Comparison of ENCODE assay signal across 10 cellular contexts in genomic region chr15:99057697-99058420, GRCh38. TPM values are rescaled to one million over a fixed set of nuclear protein-coding genes. Genes with fewer than 3 reads are reported as not detected.
A peak's percentile ranks its signal among the peaks of the same experiment; 100 is the strongest.
DNase-seq lines count a peak whose midpoint lies in the region; ATAC-seq and TF ChIP-seq lines count a peak whose summit lies in the region.
"Had no signal": no experiment of that assay in that cellular context is flagged by ENCODE, and none has a peak within 500 bp of the region (broad histone marks: within the 10 kb centered on the region; RNA-seq: fewer than 3 reads in every experiment).

No MANE protein-coding gene starts in this region.

- H3K4me3 Mint-ChIP-seq in CD4-positive, alpha-beta memory T cell: peak overlapping the region; percentile 67 to 76 (median 70)
- peak overlapping the region; percentile 85 for H3K4me3 Mint-ChIP-seq in neural crest cell

- no peak for TF ChIP-seq CTCF in neural crest cell (conservative IDR thresholded peaks at IDR 0.05)

- ATAC-seq in HG02973 (IDR thresholded peaks at IDR 0.05; ENCODE audit: unreplicated experiment): no peak

- no peak overlapping the region for H3K4me3 ChIP-seq in CD4-positive, alpha-beta memory T cell (ENCODE audit: low read length in 2 of 2)
- H3K4me3 ChIP-seq in HUES48 (ENCODE audit: low read depth, low read length) (0 out of 2 replicates have a peak overlapping the region, but pooled peaks have one; percentile 62), MG63 (no peak overlapping the region)

- intact Hi-C loops in CD4-positive, alpha-beta memory T cell (cut with micrococcal nuclease): no loop called here

- H3K4me1 ChIP-seq in CD4-positive, alpha-beta memory T cell (ENCODE audit: insufficient read depth, low read length): peaks cover 8% of the 10 kb centered on the region
- 0 out of 2 replicates have a peak, but pooled peaks cover 2% of the 10 kb centered on the region for H3K4me1 ChIP-seq in HUES48 (ENCODE audit: control insufficient read depth, insufficient read depth, low read length)

- no peaks in the 10 kb centered on the region for H3K36me3 ChIP-seq in CD4-positive, alpha-beta memory T cell (ENCODE audit: insufficient read depth, low read length)
- no peaks in the 10 kb centered on the region for H3K36me3 ChIP-seq in HUES48 (ENCODE audit: control insufficient read depth, insufficient read depth, low read length)
- H3K36me3 ChIP-seq in MG63: no peaks in the 10 kb centered on the region

- CTCF ChIA-PET in CD4-positive, alpha-beta memory T cell (lab: Charles Lee; ENCODE audit: partially characterized antibody): interaction anchor here (0.9 to 7.9 kb wide), 9 partner anchors 8 to 538 kb away, joined by 3 to 66 read pairs (median 6); no protein-coding TSS in a partner anchor

- H3K9me3 ChIP-seq in CD4-positive, alpha-beta memory T cell (ENCODE audit: control insufficient read depth in 1 of 2, low read length in 2 of 2): no peaks in the 10 kb centered on the region
- H3K9me3 ChIP-seq in HUES48 (ENCODE audit: control insufficient read depth, insufficient read depth, low read length): no peaks in the 10 kb centered on the region
- no peaks in the 10 kb centered on the region for H3K9me3 ChIP-seq in MG63

- H3K9ac ChIP-seq in HUES48 (ENCODE audit: low read depth, low read length): no peak overlapping the region

- peaks cover 6% of the 10 kb centered on the region for H3K27me3 ChIP-seq in CD4-positive, alpha-beta memory T cell (ENCODE audit: insufficient read depth, low read length)
- H3K27me3 ChIP-seq in HUES48 (ENCODE audit: control insufficient read depth, insufficient read depth, low read length): no peaks in the 10 kb centered on the region
- no peaks in the 10 kb centered on the region for H3K27me3 ChIP-seq in MG63

- peak overlapping the region in 2 of 7 donors; percentile 4 to 41 for H3K27ac Mint-ChIP-seq in CD4-positive, alpha-beta memory T cell
- H3K27ac Mint-ChIP-seq in neural crest cell (ENCODE audit: unreplicated experiment): no peak overlapping the region

- no peak for DNase-seq in CD4-positive, alpha-beta memory T cell
- DNase-seq in dermis blood vessel endothelial cell (peak; percentile 78), neural crest cell (ENCODE audit: low read depth, low spot score) (no peak), NCI-H2196 (lab: John Stamatoyannopoulos, UW; ENCODE audit: unreplicated experiment) (no peak), NCI-H2081 treated with DMSO at 0.1 percent for 48 hours (lab: John Stamatoyannopoulos, UW) (no peak), MG63 (no peak)
- DNase-seq: effector CD4-positive, alpha-beta T cell had no signal

- H3K9me3 Mint-ChIP-seq in CD4-positive, alpha-beta memory T cell: peaks cover 0 to 4% (median 0%) of the 10 kb centered on the region in 8 donors
- no peaks in the 10 kb centered on the region for H3K9me3 Mint-ChIP-seq in neural crest cell

- H3K27ac ChIP-seq in CD4-positive, alpha-beta memory T cell (ENCODE audit: low read depth, low read length): no peak overlapping the region
- H3K27ac ChIP-seq in HUES48 (ENCODE audit: low read depth, low read length): no peak overlapping the region

- H3K4me1 Mint-ChIP-seq in CD4-positive, alpha-beta memory T cell: peaks cover 0 to 10% (median 4%) of the 10 kb centered on the region in 4 donors
- peaks cover 18% of the 10 kb centered on the region for H3K4me1 Mint-ChIP-seq in neural crest cell

- no peaks in the 10 kb centered on the region for H3K36me3 Mint-ChIP-seq in CD4-positive, alpha-beta memory T cell
- no peaks in the 10 kb centered on the region for H3K36me3 Mint-ChIP-seq in neural crest cell (ENCODE audit: low read depth)

- H3K27me3 Mint-ChIP-seq in CD4-positive, alpha-beta memory T cell: peaks cover 18 to 44% of the 10 kb centered on the region in 2 donors
- H3K27me3 Mint-ChIP-seq in neural crest cell (ENCODE audit: low read depth): no peaks in the 10 kb centered on the region

- POLR2A ChIA-PET in CD4-positive, alpha-beta memory T cell (lab: Charles Lee; ENCODE audit: partially characterized antibody): no interaction called here

RNA-seq across cellular contexts. Expression of gene SYNM, which starts 47.0 kb away (rescaled TPM):
- 10 to 100 TPM; 13.7 to 14.2 TPM for total RNA-seq in CD4-positive, alpha-beta memory T cell
- under 1 TPM; 0.09 to 0.42 TPM for polyA plus RNA-seq in CD4-positive, alpha-beta memory T cell
- total RNA-seq in dermis blood vessel endothelial cell (45.1 and 60.0 TPM in 2 replicates), neural crest cell (3.1 and 3.5 TPM in 2 replicates)
- total RNA-seq in MG63 (2014; rRNA removed; shearing (Covaris generic); ENCODE audit: low replicate concordance): 2.5 and 7.4 TPM in 2 replicates

RNA-seq across cellular contexts. Expression of gene PGPEP1L, which starts 50.3 kb away (rescaled TPM):
- total RNA-seq in CD4-positive, alpha-beta memory T cell: not detected
- polyA plus RNA-seq in CD4-positive, alpha-beta memory T cell: not detected
- total RNA-seq in dermis blood vessel endothelial cell (not detected in 2 replicates), neural crest cell (not detected in 2 replicates)
- not detected in 2 replicates for total RNA-seq in MG63 (2014; rRNA removed; shearing (Covaris generic); ENCODE audit: low replicate concordance)
- total RNA-seq: myocyte had no signal
